Comparison of ENCODE assay signal across 19 cellular contexts in the genomic region with DNA sequence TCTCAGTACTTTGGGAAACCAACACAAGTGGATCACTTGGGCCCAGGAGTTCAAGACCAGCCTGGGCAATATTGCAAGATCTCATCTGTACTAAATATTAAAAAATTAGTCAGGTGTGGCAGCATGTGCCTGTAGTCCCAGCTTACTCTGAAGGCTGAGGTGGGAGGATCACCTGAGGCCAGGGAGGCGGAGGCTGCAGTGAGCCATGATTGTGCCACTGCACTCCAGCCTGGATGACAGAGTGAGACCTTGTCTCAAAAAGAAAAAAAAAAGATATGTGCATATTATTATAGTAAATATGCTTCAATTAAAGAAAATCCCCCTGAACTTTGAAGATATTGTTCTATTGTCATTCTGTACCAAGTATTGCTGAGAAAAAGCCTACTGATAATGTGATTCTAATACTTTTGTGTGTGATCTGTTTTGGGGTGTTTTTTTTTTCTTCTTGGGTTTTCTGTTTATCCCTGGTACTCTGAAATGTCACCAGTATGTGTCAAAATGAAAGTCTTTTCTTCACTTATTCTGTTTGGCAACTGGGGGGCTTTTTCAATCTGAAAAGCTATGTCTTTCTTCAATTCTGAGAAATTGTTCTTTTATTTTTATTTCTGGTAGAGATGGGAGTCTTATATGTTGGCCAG. TPM values are rescaled to one million over a fixed set of nuclear protein-coding genes. Genes with fewer than 3 reads are reported as not detected.
A peak's percentile ranks its signal among the peaks of the same experiment; 100 is the strongest.
DNase-seq lines count a peak whose midpoint lies in the region; ATAC-seq, FAIRE-seq and TF ChIP-seq lines count a peak whose summit lies in the region.
"Had no signal": no experiment of that assay in that cellular context is flagged by ENCODE, and none has a peak within 500 bp of the region (broad histone marks: within the 10 kb centered on the region; RNA-seq: fewer than 3 reads in every experiment).

No MANE protein-coding gene starts in this region.

- H3K9me3 Mint-ChIP-seq in activated CD8-positive, alpha-beta T cell treated with anti-CD3 and anti-CD28 coated beads for 36 hours = peaks cover 18% of the 10 kb centered on the region
- H3K9me3 Mint-ChIP-seq in activated CD8-positive, alpha-beta T cell treated with anti-CD3 and anti-CD28 coated beads, Interleukin-2, amount 10 ng/mL, durations not matched to agents 7 days and 5 days (ENCODE audit: insufficient read depth) = peaks cover 19% of the 10 kb centered on the region
- H3K9me3 Mint-ChIP-seq in activated T-helper 17 cell treated with anti-CD3 and anti-CD28 coated beads, Interleukin-2, amount 50 U/mL, for 72 hours = peaks cover 10% of the 10 kb centered on the region

- POLR2A ChIA-PET in activated CD8-positive, alpha-beta T cell treated with anti-CD3 and anti-CD28 coated beads for 36 hours (lab: Charles Lee) = interaction anchor here (1.1 to 1.6 kb wide), 2 partner anchors 11 to 36 kb away, joined by 3 to 4 read pairs; no protein-coding TSS in a partner anchor
- POLR2A ChIA-PET in activated CD8-positive, alpha-beta T cell treated with anti-CD3 and anti-CD28 coated beads, Interleukin-2, amount 10 ng/mL, durations not matched to agents 7 days and 5 days (lab: Charles Lee) = no interaction called here
- POLR2A ChIA-PET in HCT116 (lab: Charles Lee) = no interaction called here

- no peak overlapping the region for H2AFZ ChIP-seq in HCT116 (ENCODE audit: low read depth, low read length, poor library complexity, severe bottlenecking)

- H4K20me1 ChIP-seq in HCT116 (ENCODE audit: insufficient read depth) = no peaks in the 10 kb centered on the region

- peak; percentile 49 for DNase-seq in activated CD8-positive, alpha-beta T cell treated with anti-CD3 and anti-CD28 coated beads for 36 hours
- DNase-seq in activated CD8-positive, alpha-beta T cell treated with anti-CD3 and anti-CD28 coated beads, Interleukin-2, amount 10 ng/mL, durations not matched to agents 7 days and 5 days = no peak
- DNase-seq in HCT116 (ENCODE audit: low read depth, low spot score) (no peak), posterior vena cava (ENCODE audit: low spot score) (peak; percentile 28), Ammon's horn (ENCODE audit: low spot score) (no peak), urothelium cell line (ENCODE audit: low spot score) (no peak), NCI-H128 (lab: John Stamatoyannopoulos, UW; ENCODE audit: unreplicated experiment) (no peak)
- DNase-seq: C1 segment of cervical spinal cord, HFFc6, KG1, NCI-H1436, NCI-H2029, NCI-H2171 treated with DMSO at 0.1 percent for 48 hours, NCI-H774 had no signal

- no peaks in the 10 kb centered on the region for H3K36me3 ChIP-seq in HCT116 (ENCODE audit: control insufficient read depth in 1 of 2, insufficient read depth in 2 of 2, low read length in 2 of 2)

- no peak overlapping the region for H3K4me3 ChIP-seq in HCT116 (replicated peaks in 1 of 2; ENCODE audit: low read depth in 1 of 2, low read length in 2 of 2)
- H3K4me3 ChIP-seq: A549 had no signal

- no peak for TF ChIP-seq POLR2A in HCT116 (IDR thresholded peaks at IDR 0.05; ENCODE audit: borderline replicate concordance, extremely low read depth, insufficient read depth, insufficient read length)

- no peaks in the 10 kb centered on the region for H3K79me2 ChIP-seq in HCT116 (ENCODE audit: insufficient read depth, low read length)

- no peaks in the 10 kb centered on the region; a peak in 1 of 4 replicates for H3K9me3 ChIP-seq in HCT116 (ENCODE audit: control insufficient read depth in 1 of 2, insufficient read depth in 1 of 2, low read depth in 1 of 2, low read length in 2 of 2)

- peak overlapping the region; percentile 30 for H3K4me3 Mint-ChIP-seq in activated CD8-positive, alpha-beta T cell treated with anti-CD3 and anti-CD28 coated beads for 36 hours
- no peak overlapping the region for H3K4me3 Mint-ChIP-seq in activated CD8-positive, alpha-beta T cell treated with anti-CD3 and anti-CD28 coated beads, Interleukin-2, amount 10 ng/mL, durations not matched to agents 7 days and 5 days
- peak overlapping the region; percentile 9 for H3K4me3 Mint-ChIP-seq in activated T-helper 17 cell treated with anti-CD3 and anti-CD28 coated beads, Interleukin-2, amount 50 U/mL, for 72 hours
- H3K4me3 Mint-ChIP-seq: HFFc6 had no signal

- BruUV-seq in HCT116 (replicated peaks; lab: Mats Ljungman, UMichigan) = no TSS peak

- peak; percentile 78 for ATAC-seq in activated CD8-positive, alpha-beta T cell treated with anti-CD3 and anti-CD28 coated beads for 36 hours
- no peak for ATAC-seq in activated CD8-positive, alpha-beta T cell treated with anti-CD3 and anti-CD28 coated beads, Interleukin-2, amount 10 ng/mL, durations not matched to agents 7 days and 5 days
- ATAC-seq in HCT116 = no peak
- peak; percentile 56 for ATAC-seq in activated T-helper 17 cell treated with anti-CD3 and anti-CD28 coated beads, Interleukin-2, amount 50 U/mL, for 72 hours (replicated peaks)
- ATAC-seq: A549, HepG2 had no signal

- H3K4me1 Mint-ChIP-seq in activated CD8-positive, alpha-beta T cell treated with anti-CD3 and anti-CD28 coated beads for 36 hours (ENCODE audit: low read depth) = peaks cover 48% of the 10 kb centered on the region
- H3K4me1 Mint-ChIP-seq in activated CD8-positive, alpha-beta T cell treated with anti-CD3 and anti-CD28 coated beads, Interleukin-2, amount 10 ng/mL, durations not matched to agents 7 days and 5 days (ENCODE audit: low read depth) = peaks cover 30% of the 10 kb centered on the region
- H3K4me1 Mint-ChIP-seq in activated T-helper 17 cell treated with anti-CD3 and anti-CD28 coated beads, Interleukin-2, amount 50 U/mL, for 72 hours = peaks cover 24% of the 10 kb centered on the region

- H3K27ac Mint-ChIP-seq in activated CD8-positive, alpha-beta T cell treated with anti-CD3 and anti-CD28 coated beads for 36 hours = peak overlapping the region; percentile 85
- H3K27ac Mint-ChIP-seq in activated CD8-positive, alpha-beta T cell treated with anti-CD3 and anti-CD28 coated beads, Interleukin-2, amount 10 ng/mL, durations not matched to agents 7 days and 5 days = no peak overlapping the region
- peak overlapping the region; percentile 39 for H3K27ac Mint-ChIP-seq in activated T-helper 17 cell treated with anti-CD3 and anti-CD28 coated beads, Interleukin-2, amount 50 U/mL, for 72 hours
- H3K27ac Mint-ChIP-seq: HFFc6 had no signal

- no peak for FAIRE-seq in urothelium cell line (lab: Jason Lieb, UNC)
- FAIRE-seq: A549 had no signal

- TF ChIP-seq RAD21 in HCT116 (IDR thresholded peaks at IDR 0.05; ENCODE audit: low read depth) = no peak

- H3K27me3 ChIP-seq in HCT116 (ENCODE audit: insufficient read depth, low read length) = no peaks in the 10 kb centered on the region

- no peak for TF ChIP-seq CTCF in activated CD8-positive, alpha-beta T cell treated with anti-CD3 and anti-CD28 coated beads for 36 hours (IDR thresholded peaks at IDR 0.05)
- no peak for TF ChIP-seq CTCF in HCT116 (IDR thresholded peaks at IDR 0.05 in 2 of 3, conservative IDR thresholded peaks at IDR 0.05 in 1 of 3; ENCODE audit: borderline replicate concordance in 1 of 3, insufficient read depth in 1 of 3, low read depth in 2 of 3, low read length in 2 of 3)

- CTCF ChIA-PET in activated CD8-positive, alpha-beta T cell treated with anti-CD3 and anti-CD28 coated beads for 36 hours (lab: Charles Lee) = interaction anchor here (0.8 to 2.2 kb wide), 6 partner anchors 13 to 85 kb away, joined by 3 to 14 read pairs (median 3); a partner anchor contains a TSS
- CTCF ChIA-PET in activated CD8-positive, alpha-beta T cell treated with anti-CD3 and anti-CD28 coated beads, Interleukin-2, amount 10 ng/mL, durations not matched to agents 7 days and 5 days (lab: Charles Lee) = interaction anchor here (0.8 to 1.4 kb wide), 5 partner anchors 12 to 85 kb away, joined by 3 to 5 read pairs (median 4); no protein-coding TSS in a partner anchor
- CTCF ChIA-PET in HCT116 (lab: Charles Lee) = interaction anchor here (1.6 to 1.7 kb wide), 2 partner anchors 17 to 83 kb away, joined by 5 to 8 read pairs; no protein-coding TSS in a partner anchor

- H3K4me1 ChIP-seq in HCT116 (ENCODE audit: control insufficient read depth in 1 of 2, insufficient read depth in 2 of 2, low read length in 2 of 2) = peaks cover 16 to 22% of the 10 kb centered on the region in 2 experiments
- H3K4me1 ChIP-seq: A549 had no signal

- no peak overlapping the region for H3K27ac ChIP-seq in HCT116 (ENCODE audit: low read depth, low read length)
- H3K27ac ChIP-seq: A549 had no signal

- H3K36me3 Mint-ChIP-seq in activated CD8-positive, alpha-beta T cell treated with anti-CD3 and anti-CD28 coated beads for 36 hours (ENCODE audit: low read depth) = peaks cover 13% of the 10 kb centered on the region
- peaks cover 23% of the 10 kb centered on the region for H3K36me3 Mint-ChIP-seq in activated CD8-positive, alpha-beta T cell treated with anti-CD3 and anti-CD28 coated beads, Interleukin-2, amount 10 ng/mL, durations not matched to agents 7 days and 5 days (ENCODE audit: low read depth)
- no peaks in the 10 kb centered on the region for H3K36me3 Mint-ChIP-seq in activated T-helper 17 cell treated with anti-CD3 and anti-CD28 coated beads, Interleukin-2, amount 50 U/mL, for 72 hours (ENCODE audit: low read depth)

- H3K9me2 ChIP-seq in HCT116 (ENCODE audit: insufficient read depth) = no peaks in the 10 kb centered on the region

- no peaks in the 10 kb centered on the region for H3K27me3 Mint-ChIP-seq in activated CD8-positive, alpha-beta T cell treated with anti-CD3 and anti-CD28 coated beads for 36 hours
- no peaks in the 10 kb centered on the region for H3K27me3 Mint-ChIP-seq in activated CD8-positive, alpha-beta T cell treated with anti-CD3 and anti-CD28 coated beads, Interleukin-2, amount 10 ng/mL, durations not matched to agents 7 days and 5 days (ENCODE audit: low read depth)
- H3K27me3 Mint-ChIP-seq in activated T-helper 17 cell treated with anti-CD3 and anti-CD28 coated beads, Interleukin-2, amount 50 U/mL, for 72 hours = no peaks in the 10 kb centered on the region

- RAD21 ChIA-PET in HCT116 (lab: Charles Lee; ENCODE audit: low non-redundant PET in 1 of 2, low total read pairs in 2 of 2, uncharacterized antibody in 2 of 2, unreplicated experiment in 2 of 2) = no interaction called here

- intact Hi-C loops in activated CD8-positive, alpha-beta T cell treated with anti-CD3 and anti-CD28 coated beads for 36 hours (cut with micrococcal nuclease) = loop anchor here (5.0 kb wide), 1 partner anchor 45 kb away; a partner anchor contains a TSS
- intact Hi-C loops in HCT116 (cut with micrococcal nuclease) = loop anchor here (5.0 kb wide), 1 partner anchor 85 kb away; no protein-coding TSS in a partner anchor
- intact Hi-C loops in posterior vena cava (cut with DNase I) = no loop called here

- H3K9ac ChIP-seq in HCT116 (ENCODE audit: low read length) = no peak overlapping the region

- H3K4me2 ChIP-seq in HCT116 (ENCODE audit: low read length) = peak overlapping the region; percentile 69; the same call in 1 of the 2 replicates
- H3K4me2 ChIP-seq: A549 had no signal

RNA-seq across cellular contexts. Expression of a gene that starts 13.2 kb away (rescaled TPM):
- under 1 TPM in 1 of 2 experiments, not detected in 1; 0.25 TPM for total RNA-seq in activated CD8-positive, alpha-beta T cell treated with anti-CD3 and anti-CD28 coated beads for 36 hours
- not detected for total RNA-seq in activated CD8-positive, alpha-beta T cell treated with anti-CD3 and anti-CD28 coated beads, Interleukin-2, amount 10 ng/mL, durations not matched to agents 7 days and 5 days
- total RNA-seq in HCT116 (2021; ENCODE audit: unreplicated experiment) = not detected
- 0.09 and 0.10 TPM in 2 replicates for polyA plus RNA-seq in HCT116 (2012)
- 1 to 10 TPM in 1 of 2 donors, under 1 TPM in 1; 0.91 to 3.4 TPM for total RNA-seq in activated T-helper 17 cell treated with anti-CD3 and anti-CD28 coated beads, Interleukin-2, amount 50 U/mL, for 72 hours
- under 1 TPM in 1 of 2 donors, not detected in 1; 0.14 TPM for total RNA-seq in posterior vena cava
- total RNA-seq: H4, HFFc6, NCI-H460 had no signal

RNA-seq across cellular contexts. Expression of a gene that starts 44.6 kb away (rescaled TPM):
- total RNA-seq in activated CD8-positive, alpha-beta T cell treated with anti-CD3 and anti-CD28 coated beads for 36 hours = 10 to 100 TPM; 61.5 to 64.3 TPM
- total RNA-seq in activated CD8-positive, alpha-beta T cell treated with anti-CD3 and anti-CD28 coated beads, Interleukin-2, amount 10 ng/mL, durations not matched to agents 7 days and 5 days = 10 to 100 TPM; 37.7 to 40.1 TPM
- total RNA-seq in HCT116 (2021; ENCODE audit: unreplicated experiment) (8.2 TPM), posterior vena cava (100 to 1,000 TPM in 1 of 2 donors, 10 to 100 TPM in 1; 67.4 to 179 TPM)
- 6.2 and 7.5 TPM in 2 replicates for polyA plus RNA-seq in HCT116 (2012)
- 100 to 1,000 TPM; 181 to 252 TPM for total RNA-seq in activated T-helper 17 cell treated with anti-CD3 and anti-CD28 coated beads, Interleukin-2, amount 50 U/mL, for 72 hours

Comparison
In these comparisons a context has a peak if more than half of its experiments do, and no peak if none do; other contexts are left out.
1. ATAC-seq: peak in activated CD8-positive, alpha-beta T cell treated with anti-CD3 and anti-CD28 coated beads for 36 hours (single experiment) and activated T-helper 17 cell treated with anti-CD3 and anti-CD28 coated beads, Interleukin-2, amount 50 U/mL, for 72 hours (single experiment); none in activated CD8-positive, alpha-beta T cell treated with anti-CD3 and anti-CD28 coated beads, Interleukin-2, amount 10 ng/mL, durations not matched to agents 7 days and 5 days (single experiment) and HCT116 (single experiment).
2. DNase-seq: peak in activated CD8-positive, alpha-beta T cell treated with anti-CD3 and anti-CD28 coated beads for 36 hours (single experiment) and posterior vena cava (single experiment); none in activated CD8-positive, alpha-beta T cell treated with anti-CD3 and anti-CD28 coated beads, Interleukin-2, amount 10 ng/mL, durations not matched to agents 7 days and 5 days (single experiment), HCT116 (single experiment), Ammon's horn (single experiment), urothelium cell line (single experiment) and NCI-H128 (single experiment).
3. intact Hi-C loops: an anchor here in activated CD8-positive, alpha-beta T cell treated with anti-CD3 and anti-CD28 coated beads for 36 hours (5.0 kb wide) and HCT116 (5.0 kb wide); none called in posterior vena cava.